Comparison of ENCODE assay signal across 8 cellular contexts in the genomic region with DNA sequence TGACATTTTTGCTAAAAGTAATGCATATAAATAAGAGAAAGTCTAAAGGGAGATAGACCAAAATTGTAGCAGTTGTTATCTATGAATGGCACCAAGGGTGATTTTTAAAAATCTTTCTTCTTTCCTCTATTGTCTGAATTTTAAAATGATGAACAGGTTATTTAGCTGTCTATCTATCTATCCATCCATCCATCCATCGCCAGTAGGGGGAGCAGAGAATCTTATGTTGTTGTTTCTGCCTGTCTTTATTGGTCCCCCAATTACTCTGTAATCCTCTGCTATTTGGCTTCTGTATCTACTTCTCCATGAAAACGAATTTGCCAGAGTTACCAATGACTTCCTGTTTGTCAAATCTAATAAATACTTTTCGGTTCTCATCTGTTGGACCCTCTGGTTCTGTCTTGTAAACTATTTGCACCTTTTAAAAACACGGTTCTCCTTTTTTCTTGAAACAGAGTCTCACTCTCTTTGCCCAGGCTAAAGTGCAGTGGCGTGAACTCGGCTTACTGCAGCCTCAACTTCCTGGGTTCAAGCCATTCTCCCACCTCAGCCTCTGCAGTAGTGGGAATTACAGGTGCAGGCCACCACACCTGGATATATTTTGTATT.
A peak's percentile ranks its signal among the peaks of the same experiment; 100 is the strongest.
DNase-seq lines count a peak whose midpoint lies in the region; ATAC-seq and TF ChIP-seq lines count a peak whose summit lies in the region.

No MANE protein-coding gene starts in this region.

- no peak overlapping the region for H3K4me3 ChIP-seq in heart right ventricle

- 54 to 56% methylated on average over 6 of the region's 6 CpGs for WGBS in heart right ventricle, 2 donors

- no peaks in the 10 kb centered on the region for H3K36me3 ChIP-seq in heart right ventricle

- no peak overlapping the region for H3K4me3 Mint-ChIP-seq in T-helper 17 cell

- H3K9me3 ChIP-seq in heart right ventricle (no peaks in the 10 kb centered on the region), T-helper 17 cell (ENCODE audit: control insufficient read depth, low read length, poor library complexity, severe bottlenecking) (no peaks in the 10 kb centered on the region)

- H3K36me3 Mint-ChIP-seq in T-helper 17 cell (ENCODE audit: low read depth) = no peaks in the 10 kb centered on the region

- TF ChIP-seq CTCF in GM10266 (IDR thresholded peaks at IDR 0.05; ENCODE audit: control insufficient read depth, insufficient read depth, low read depth, missing control alignments) = peak; percentile 76
- peak; percentile 80 for TF ChIP-seq CTCF in VCaP (conservative IDR thresholded peaks at IDR 0.05)
- TF ChIP-seq CTCF in heart right ventricle (IDR thresholded peaks at IDR 0.05) = peak; percentile 23 to 72 (median 63)

- H3K27ac ChIP-seq in VCaP (no peak overlapping the region), heart right ventricle (no peak overlapping the region)

- ATAC-seq in heart right ventricle = peak in 2 of 8 donors; percentile 63 to 74
- ATAC-seq in HG02642 (IDR thresholded peaks at IDR 0.05; ENCODE audit: poor library complexity, unreplicated experiment) = no peak
- no peak for ATAC-seq in T-helper 17 cell

- H3K27me3 Mint-ChIP-seq in T-helper 17 cell = peaks cover 23% of the 10 kb centered on the region

- H3K4me1 ChIP-seq in heart right ventricle = no peaks in the 10 kb centered on the region

- no peak overlapping the region for H3K27ac Mint-ChIP-seq in T-helper 17 cell

- intact Hi-C loops in heart right ventricle (cut with DNase I) = loop anchor here in 7 of 10 donors (5.0 to 10.0 kb wide), 3 partner anchors 148 to 211 kb away; no protein-coding TSS in a partner anchor

- no peaks in the 10 kb centered on the region for H3K4me1 Mint-ChIP-seq in T-helper 17 cell

- DNase-seq in GM10266 (ENCODE audit: extremely low spot score) = no peak
- peak; percentile 54 for DNase-seq in H4 (ENCODE audit: low spot score)
- DNase-seq in NCI-H146 (lab: John Stamatoyannopoulos, UW) = peak; percentile 93
- DNase-seq in heart right ventricle = peak in 1 of 2 donors; percentile 62
- DNase-seq in superior temporal gyrus (ENCODE audit: extremely low spot score) = peak; percentile 71
- DNase-seq in T-helper 17 cell = no peak

- H3K27me3 ChIP-seq in heart right ventricle = no peaks in the 10 kb centered on the region

Comparison
In these comparisons a context has a peak if more than half of its experiments do, and no peak if none do; other contexts are left out.
1. DNase-seq: peak in H4 (single experiment), NCI-H146 (single experiment) and superior temporal gyrus (single experiment); none in GM10266 (single experiment) and T-helper 17 cell (0 of 3).
2. Peak in every context shown above with its lines, with median percentiles within 50 percentile points of each other: CTCF ChIP-seq.